In genomic region chr20:33236351-33236750, GRCh38 we compare ENCODE assay signal across 33 cellular contexts. TPM values are rescaled to one million over a fixed set of nuclear protein-coding genes. Genes with fewer than 3 reads are reported as not detected.
"Had no signal": no experiment of that assay in that cellular context is flagged by ENCODE, and none has a peak within 500 bp of the region (broad histone marks: within the 10 kb centered on the region; RNA-seq: fewer than 3 reads in every experiment).

No MANE protein-coding gene starts in this region.

- H2AFZ ChIP-seq: neural progenitor cell, parathyroid adenoma had no signal

- H3K27me3 ChIP-seq: ovary, testis, upper lobe of right lung, uterus had no signal

- H3K9me3 ChIP-seq: ovary, psoas muscle, spleen, suprapubic skin, testis, tibial artery, transverse colon, upper lobe of right lung, uterus had no signal

- ATAC-seq: natural killer cell; psoas muscle; right cardiac atrium; sciatic nerve; stimulated activated memory B cell treated with anti-CD40 and anti-IgM and Interleukin-4, amounts not matched to agents 10 μg/mL and 1 μg/mL and 100 μg/mL, for 72 hours; stimulated activated naive CD8-positive, alpha-beta T cell treated with anti-CD3 and anti-CD28 coated beads, Interleukin-15, amount 100 ng/mL, for 72 hours; stimulated activated naive CD8-positive, alpha-beta T cell treated with anti-CD3 and anti-CD28 coated beads, Interleukin-15, Interleukin-2, amounts not matched to agents 100 U/mL and 50 U/mL, for 24 hours; upper lobe of right lung had no signal

- H3K4me1 ChIP-seq: neural progenitor cell, parathyroid adenoma, psoas muscle, spleen, suprapubic skin, testis, tibial artery, transverse colon, upper lobe of right lung, uterus had no signal

- H3K9ac ChIP-seq: neural progenitor cell, parathyroid adenoma had no signal

- DNase-seq: natural killer cell; occipital lobe; ovary; posterior cingulate gyrus; psoas muscle; right cardiac atrium; spleen; stimulated activated CD4-positive, alpha-beta T cell treated with anti-CD3 and anti-CD28 coated beads, Interleukin-12 subunit alpha, Interleukin-12 subunit beta, amount 100 ng/mL, for 4 hours; stimulated activated CD4-positive, alpha-beta T cell treated with anti-CD3 and anti-CD28 coated beads, Interleukin-1b, Interleukin-23, amount 100 ng/mL, for 48 hours; stimulated activated CD4-positive, alpha-beta T cell treated with anti-CD3 and anti-CD28 coated beads, Interleukin-4, amount 100 ng/mL, for 1 hour; stimulated activated CD4-positive, alpha-beta T cell treated with anti-CD3 and anti-CD28 coated beads, Interleukin-4, amount 100 ng/mL, for 4 hours; stimulated activated CD8-positive, alpha-beta memory T cell treated with anti-CD3 and anti-CD28 coated beads, Interleukin-4, amount 100 ng/mL, for 48 hours; stimulated activated naive CD4-positive, alpha-beta T cell; stimulated activated naive CD8-positive, alpha-beta T cell treated with anti-CD3 and anti-CD28 coated beads, Interleukin-15, amount 100 ng/mL, for 72 hours; stimulated activated naive CD8-positive, alpha-beta T cell treated with anti-CD3 and anti-CD28 coated beads, Interleukin-15, Interleukin-2, amounts not matched to agents 100 U/mL and 50 U/mL, for 24 hours; substantia nigra; testis; transverse colon; upper lobe of right lung; uterus had no signal

- H3K79me2 ChIP-seq: parathyroid adenoma had no signal

- H3K4me2 ChIP-seq: neural progenitor cell, smooth muscle cell had no signal

- H3K27ac ChIP-seq: neural progenitor cell, ovary, parathyroid adenoma, psoas muscle, skin epidermis, spleen, suprapubic skin, testis, tibial artery, transverse colon, upper lobe of right lung, uterus had no signal

- H3K4me3 ChIP-seq: neural progenitor cell, ovary, psoas muscle, skin epidermis, smooth muscle cell, spleen, suprapubic skin, testis, tibial artery, transverse colon, upper lobe of right lung, uterus had no signal

- H3K36me3 ChIP-seq: neural progenitor cell, ovary, spleen, suprapubic skin, tibial artery, transverse colon, upper lobe of right lung, uterus had no signal

RNA-seq across cellular contexts. Expression of gene BPIFA1, which starts 0.6 kb away (rescaled TPM):
- total RNA-seq: natural killer cell, occipital lobe, osteoblast, ovary, progenitor cell of endocrine pancreas, psoas muscle, renal cortical epithelial cell, right cardiac atrium, sciatic nerve, smooth muscle cell, spleen, suprapubic skin, testis, transverse colon, upper lobe of right lung, urinary bladder, uterus had no signal
- polyA plus RNA-seq: neural cell, ovary, psoas muscle, right cardiac atrium, smooth muscle cell, spleen, urinary bladder had no signal

RNA-seq across cellular contexts. Expression of gene BPIFA3, which starts 19.2 kb away (rescaled TPM):
- total RNA-seq: natural killer cell, occipital lobe, osteoblast, ovary, progenitor cell of endocrine pancreas, psoas muscle, renal cortical epithelial cell, right cardiac atrium, sciatic nerve, smooth muscle cell, spleen, suprapubic skin, transverse colon, upper lobe of right lung, urinary bladder, uterus had no signal
- polyA plus RNA-seq: neural cell, ovary, psoas muscle, right cardiac atrium, smooth muscle cell, spleen, urinary bladder had no signal

RNA-seq across cellular contexts. Expression of gene BPIFB1, which starts 46.7 kb away (rescaled TPM):
- total RNA-seq: natural killer cell, occipital lobe, osteoblast, progenitor cell of endocrine pancreas, psoas muscle, renal cortical epithelial cell, right cardiac atrium, smooth muscle cell, spleen, suprapubic skin, transverse colon, urinary bladder had no signal
- polyA plus RNA-seq: neural cell, ovary, right cardiac atrium, smooth muscle cell, urinary bladder had no signal
